12 cellular contexts compared by ENCODE assay signal in the genomic region with DNA sequence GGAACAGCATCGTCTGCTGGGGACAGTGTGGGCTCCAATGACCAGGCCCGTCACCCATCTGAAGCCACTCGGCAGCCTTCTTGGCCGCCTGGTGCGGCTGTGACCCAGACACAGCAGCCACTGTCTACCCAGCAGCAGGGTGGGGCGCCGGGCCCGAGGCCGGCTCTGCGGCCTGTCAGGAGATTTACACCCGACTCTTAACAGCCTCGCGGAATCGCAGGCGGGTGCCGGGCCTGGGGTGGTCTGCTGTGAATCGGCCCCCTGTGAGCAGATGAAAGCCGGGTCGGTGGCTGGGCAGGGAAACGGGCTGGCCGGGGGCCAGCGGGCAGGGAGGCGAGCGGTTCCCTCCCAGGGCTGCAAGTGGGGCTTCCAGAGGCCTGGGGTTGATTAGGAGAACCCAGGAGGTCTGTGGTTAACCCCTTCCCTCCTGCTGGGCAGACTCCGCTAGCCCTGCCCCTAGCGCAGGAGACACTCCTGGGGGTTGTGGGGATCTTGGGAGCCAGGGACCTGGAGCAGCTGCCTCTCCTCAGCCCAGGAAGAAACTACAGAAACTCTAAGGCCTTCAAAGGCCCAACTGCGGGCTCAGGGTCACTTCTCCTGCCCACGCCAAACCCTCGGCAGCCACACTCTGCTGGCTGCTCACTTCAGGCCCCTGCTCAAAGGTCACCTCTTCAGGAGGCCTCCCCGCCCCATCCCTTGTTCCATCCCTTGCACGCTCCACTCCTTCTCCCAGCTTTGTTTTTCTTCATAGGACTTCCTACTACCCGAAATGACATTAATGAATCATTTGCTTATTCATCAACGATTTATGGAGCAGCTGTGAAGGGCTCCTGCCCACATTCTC. TPM values are rescaled to one million over a fixed set of nuclear protein-coding genes. Genes with fewer than 3 reads are reported as not detected.
DNase-seq lines count a peak whose midpoint lies in the region; ATAC-seq, FAIRE-seq and TF ChIP-seq lines count a peak whose summit lies in the region.
"Had no signal": no experiment of that assay in that cellular context is flagged by ENCODE, and none has a peak within 500 bp of the region (broad histone marks: within the 10 kb centered on the region; RNA-seq: fewer than 3 reads in every experiment).

No MANE protein-coding gene starts in this region.

- ATAC-seq in activated naive CD8-positive, alpha-beta T cell treated with anti-CD3 and anti-CD28 coated beads, Interleukin-2, amount 50 U/mL, for 24 hours = no peak
- ATAC-seq in HG03097 (IDR thresholded peaks at IDR 0.05; ENCODE audit: low FRiP score, unreplicated experiment) = no peak

- peaks cover 65% of the 10 kb centered on the region for H3K36me3 Mint-ChIP-seq in activated naive CD8-positive, alpha-beta T cell treated with anti-CD3 and anti-CD28 coated beads, Interleukin-2, amount 50 U/mL, for 24 hours (ENCODE audit: low read depth)

- H3K27ac Mint-ChIP-seq in activated naive CD8-positive, alpha-beta T cell treated with anti-CD3 and anti-CD28 coated beads, Interleukin-2, amount 50 U/mL, for 24 hours = peak overlapping the region; percentile 95

- peaks cover 94% of the 10 kb centered on the region for H3K4me1 Mint-ChIP-seq in activated naive CD8-positive, alpha-beta T cell treated with anti-CD3 and anti-CD28 coated beads, Interleukin-2, amount 50 U/mL, for 24 hours

- H3K27me3 Mint-ChIP-seq in activated naive CD8-positive, alpha-beta T cell treated with anti-CD3 and anti-CD28 coated beads, Interleukin-2, amount 50 U/mL, for 24 hours = no peaks in the 10 kb centered on the region

- no peak for TF ChIP-seq POLR2A in H54 (IDR thresholded peaks at IDR 0.05; ENCODE audit: low read depth, low read length)

- DNase-seq in A172 (ENCODE audit: low spot score) (peak; percentile 60), H54 (ENCODE audit: insufficient read length, low spot score) (peak; percentile 58), midbrain (lab: John Stamatoyannopoulos, UW) (peak; percentile 27), urothelium cell line (ENCODE audit: low spot score) (no peak), HuH-7 (ENCODE audit: low spot score) (no peak)
- DNase-seq in activated naive CD8-positive, alpha-beta T cell treated with anti-CD3 and anti-CD28 coated beads, Interleukin-2, amount 50 U/mL, for 24 hours = no peak
- no peak for DNase-seq in activated CD4-positive, CD25-positive, alpha-beta regulatory T cell treated with anti-CD3 and anti-CD28 coated beads, Interleukin-2, amount 50 U/mL, for 72 hours
- DNase-seq: COR-L47, NCI-H2107, sigmoid colon had no signal

- peak overlapping the region; percentile 45 for H3K4me3 Mint-ChIP-seq in activated naive CD8-positive, alpha-beta T cell treated with anti-CD3 and anti-CD28 coated beads, Interleukin-2, amount 50 U/mL, for 24 hours

- FAIRE-seq in H54 (lab: Jason Lieb, UNC) (no peak), urothelium cell line (lab: Jason Lieb, UNC) (no peak)
- FAIRE-seq: bronchial epithelial cell had no signal

- no peaks in the 10 kb centered on the region for H3K9me3 Mint-ChIP-seq in activated naive CD8-positive, alpha-beta T cell treated with anti-CD3 and anti-CD28 coated beads, Interleukin-2, amount 50 U/mL, for 24 hours

RNA-seq across cellular contexts. Expression of gene RUNX3, which starts 15.6 kb away (rescaled TPM):
- not detected in 2 replicates for total RNA-seq in A172 (2014; rRNA removed; shearing (Covaris generic))

Comparison
In these comparisons a context has a peak if more than half of its experiments do, and no peak if none do; other contexts are left out.
1. DNase-seq: peak in A172 (single experiment), H54 (single experiment) and midbrain (single experiment); none in activated naive CD8-positive, alpha-beta T cell treated with anti-CD3 and anti-CD28 coated beads, Interleukin-2, amount 50 U/mL, for 24 hours (single experiment), urothelium cell line (single experiment), activated CD4-positive, CD25-positive, alpha-beta regulatory T cell treated with anti-CD3 and anti-CD28 coated beads, Interleukin-2, amount 50 U/mL, for 72 hours (single experiment) and HuH-7 (single experiment).